1 cellular context compared by ENCODE assay signal in the genomic region with DNA sequence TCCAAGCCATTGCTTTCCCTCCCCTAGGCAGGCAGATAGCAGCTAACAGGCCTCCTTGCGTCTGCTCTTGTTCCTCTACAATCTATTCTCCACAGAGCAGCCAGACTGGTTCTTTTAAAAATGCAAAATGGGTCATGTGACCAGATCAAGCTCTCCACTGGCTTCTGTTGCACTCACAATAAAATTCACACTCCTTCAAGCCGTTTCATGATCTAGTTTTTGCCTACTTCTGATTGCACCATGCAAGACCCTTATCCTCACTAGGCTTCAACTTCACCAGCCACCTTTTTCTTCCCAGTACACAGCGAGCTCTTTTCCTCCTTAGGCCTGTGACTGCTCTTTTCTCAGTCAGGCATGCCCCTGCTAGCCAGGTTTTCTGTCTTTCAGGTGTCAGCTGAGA.
A peak's percentile ranks its signal among the peaks of the same experiment; 100 is the strongest.
TF ChIP-seq lines count a peak whose summit lies in the region.

No MANE protein-coding gene starts in this region.

TF ChIP-seq in HepG2, 621 proteins besides CTCF, POLR2A, EP300 and RAD21:
- no peak for TF ChIP-seq ZNF430 (CRISPR knock-in tag; IDR thresholded peaks at IDR 0.05)
- no peak for TF ChIP-seq ZNF768 (CRISPR knock-in tag; IDR thresholded peaks at IDR 0.05)
- TF ChIP-seq ZNF160 (CRISPR knock-in tag; IDR thresholded peaks at IDR 0.05), result no peak
- TF ChIP-seq U2AF2 (IDR thresholded peaks at IDR 0.05; ENCODE audit: low read depth, low read length), result no peak
- TF ChIP-seq, protein P1, sequence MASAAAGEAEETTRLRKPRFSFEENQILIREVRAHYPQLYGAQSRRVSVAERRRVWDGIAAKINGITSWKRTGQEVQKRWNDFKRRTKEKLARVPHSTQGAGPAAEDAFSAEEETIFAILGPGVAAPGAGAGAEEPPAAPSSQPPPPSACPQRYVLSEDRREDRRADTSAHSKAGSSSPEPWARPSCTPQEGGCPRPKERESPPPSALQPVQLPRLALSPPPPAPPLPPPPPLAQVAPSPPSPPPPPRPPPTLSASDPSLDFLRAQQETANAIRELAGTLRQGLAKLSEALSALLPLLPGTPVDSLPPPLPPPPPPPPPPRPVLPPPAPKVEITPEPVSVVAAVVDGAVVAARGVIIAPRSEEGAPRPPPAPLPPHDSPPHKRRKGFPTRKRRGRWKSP (CRISPR knock-in tag; IDR thresholded peaks at IDR 0.05), result no peak
- TF ChIP-seq, protein P2, sequence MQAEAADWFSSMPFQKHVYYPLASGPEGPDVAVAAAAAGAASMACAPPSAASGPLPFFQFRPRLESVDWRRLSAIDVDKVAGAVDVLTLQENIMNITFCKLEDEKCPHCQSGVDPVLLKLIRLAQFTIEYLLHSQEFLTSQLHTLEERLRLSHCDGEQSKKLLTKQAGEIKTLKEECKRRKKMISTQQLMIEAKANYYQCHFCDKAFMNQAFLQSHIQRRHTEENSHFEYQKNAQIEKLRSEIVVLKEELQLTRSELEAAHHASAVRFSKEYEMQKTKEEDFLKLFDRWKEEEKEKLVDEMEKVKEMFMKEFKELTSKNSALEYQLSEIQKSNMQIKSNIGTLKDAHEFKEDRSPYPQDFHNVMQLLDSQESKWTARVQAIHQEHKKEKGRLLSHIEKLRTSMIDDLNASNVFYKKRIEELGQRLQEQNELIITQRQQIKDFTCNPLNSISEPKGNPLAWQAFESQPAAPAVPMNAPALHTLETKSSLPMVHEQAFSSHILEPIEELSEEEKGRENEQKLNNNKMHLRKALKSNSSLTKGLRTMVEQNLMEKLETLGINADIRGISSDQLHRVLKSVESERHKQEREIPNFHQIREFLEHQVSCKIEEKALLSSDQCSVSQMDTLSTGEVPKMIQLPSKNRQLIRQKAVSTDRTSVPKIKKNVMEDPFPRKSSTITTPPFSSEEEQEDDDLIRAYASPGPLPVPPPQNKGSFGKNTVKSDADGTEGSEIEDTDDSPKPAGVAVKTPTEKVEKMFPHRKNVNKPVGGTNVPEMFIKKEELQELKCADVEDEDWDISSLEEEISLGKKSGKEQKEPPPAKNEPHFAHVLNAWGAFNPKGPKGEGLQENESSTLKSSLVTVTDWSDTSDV (CRISPR knock-in tag; IDR thresholded peaks at IDR 0.05), result no peak
- 0 out of 2 replicates have a peak, but pooled peaks have one; percentile 0 for TF ChIP-seq GFI1 (CRISPR knock-in tag; IDR thresholded peaks at IDR 0.05; ENCODE audit: borderline replicate concordance)
- no peak for TF ChIP-seq RFX3 (CRISPR knock-in tag; IDR thresholded peaks at IDR 0.05)
- no peak for TF ChIP-seq SOX5 (CRISPR knock-in tag; IDR thresholded peaks at IDR 0.05; ENCODE audit: borderline replicate concordance)
- TF ChIP-seq SUZ12 (IDR thresholded peaks at IDR 0.05; ENCODE audit: low read depth, low read length), result no peak
- TF ChIP-seq FLYWCH1 (CRISPR knock-in tag; IDR thresholded peaks at IDR 0.05), result no peak
- no peak for TF ChIP-seq SP2 (CRISPR knock-in tag; IDR thresholded peaks at IDR 0.05)
- TF ChIP-seq ZNF790 (CRISPR knock-in tag; IDR thresholded peaks at IDR 0.05; ENCODE audit: borderline replicate concordance), result no peak
- TF ChIP-seq BCL6 (CRISPR knock-in tag; IDR thresholded peaks at IDR 0.05), result no peak
- no peak for TF ChIP-seq ZSCAN21 (CRISPR knock-in tag; IDR thresholded peaks at IDR 0.05; ENCODE audit: borderline replicate concordance)
- TF ChIP-seq LCORL (IDR thresholded peaks at IDR 0.05), result no peak
- no peak for TF ChIP-seq LCORL (CRISPR knock-in tag; IDR thresholded peaks at IDR 0.05)
- peak; percentile 34; the same call in 1 of the 2 replicates for TF ChIP-seq RAD51 (IDR thresholded peaks at IDR 0.05; ENCODE audit: borderline replicate concordance)
